In the genomic region with DNA sequence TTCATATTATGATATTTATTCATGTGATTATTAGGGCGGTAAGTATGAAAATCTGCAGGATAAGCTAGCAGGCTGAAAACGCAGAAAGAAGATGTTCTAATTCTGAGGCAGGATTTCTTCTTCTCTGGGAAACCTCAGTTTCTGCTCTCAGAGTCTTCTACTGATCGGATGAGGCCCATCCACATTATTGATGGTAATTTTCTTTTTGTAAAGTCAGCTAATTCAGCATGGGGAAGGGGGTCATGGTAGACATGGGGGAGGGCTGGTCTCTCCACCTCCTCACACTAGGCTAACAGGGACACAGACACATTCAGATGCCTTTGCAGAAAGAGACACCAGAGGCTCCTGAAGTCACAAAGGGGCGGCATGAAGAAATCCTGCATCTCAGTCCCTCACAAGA, we compare ENCODE assay signal across 24 cellular contexts.
"Had no signal": no experiment of that assay in that cellular context is flagged by ENCODE, and none has a peak within 500 bp of the region (broad histone marks: within the 10 kb centered on the region; RNA-seq: fewer than 3 reads in every experiment).

No MANE protein-coding gene starts in this region.

- DNase-seq: dermis blood vessel endothelial cell; dorsolateral prefrontal cortex; effector CD4-positive, alpha-beta T cell; effector memory CD4-positive, alpha-beta T cell; esophagus squamous epithelium; foreskin fibroblast; foreskin melanocyte; gastrocnemius medialis; glutamatergic neuron; head of caudate nucleus; heart right ventricle; hippocampal formation; left cardiac atrium; left lung; left ventricle myocardium superior; lower lobe of right lung; mesenchymal stem cell; mucosa of descending colon; naive B cell had no signal

- H3K36me3 ChIP-seq: esophagus squamous epithelium, gastrocnemius medialis, heart right ventricle, left lung, lower lobe of right lung had no signal

- H3K4me1 ChIP-seq: esophagus squamous epithelium, gastrocnemius medialis, heart right ventricle, lower lobe of right lung had no signal

- FAIRE-seq: colon, endothelial cell of umbilical vein, islet of Langerhans, keratinocyte had no signal

- H3K27ac ChIP-seq: coronary artery, dorsolateral prefrontal cortex, esophagus squamous epithelium, gastrocnemius medialis, heart right ventricle, left lung, lower lobe of right lung had no signal

- ATAC-seq: gastrocnemius medialis, heart right ventricle, left cardiac atrium, left lung, left ventricle myocardium superior, lower lobe of right lung, mucosa of descending colon had no signal

- H3K4me3 ChIP-seq: coronary artery, dorsolateral prefrontal cortex, esophagus squamous epithelium, gastrocnemius medialis, heart right ventricle, left lung, lower lobe of right lung, mucosa of descending colon had no signal

- H3K9me3 ChIP-seq: esophagus squamous epithelium, gastrocnemius medialis, heart right ventricle, left lung, lower lobe of right lung, mucosa of descending colon had no signal
